ENCODE assay signal across 8 cellular contexts in the genomic region with DNA sequence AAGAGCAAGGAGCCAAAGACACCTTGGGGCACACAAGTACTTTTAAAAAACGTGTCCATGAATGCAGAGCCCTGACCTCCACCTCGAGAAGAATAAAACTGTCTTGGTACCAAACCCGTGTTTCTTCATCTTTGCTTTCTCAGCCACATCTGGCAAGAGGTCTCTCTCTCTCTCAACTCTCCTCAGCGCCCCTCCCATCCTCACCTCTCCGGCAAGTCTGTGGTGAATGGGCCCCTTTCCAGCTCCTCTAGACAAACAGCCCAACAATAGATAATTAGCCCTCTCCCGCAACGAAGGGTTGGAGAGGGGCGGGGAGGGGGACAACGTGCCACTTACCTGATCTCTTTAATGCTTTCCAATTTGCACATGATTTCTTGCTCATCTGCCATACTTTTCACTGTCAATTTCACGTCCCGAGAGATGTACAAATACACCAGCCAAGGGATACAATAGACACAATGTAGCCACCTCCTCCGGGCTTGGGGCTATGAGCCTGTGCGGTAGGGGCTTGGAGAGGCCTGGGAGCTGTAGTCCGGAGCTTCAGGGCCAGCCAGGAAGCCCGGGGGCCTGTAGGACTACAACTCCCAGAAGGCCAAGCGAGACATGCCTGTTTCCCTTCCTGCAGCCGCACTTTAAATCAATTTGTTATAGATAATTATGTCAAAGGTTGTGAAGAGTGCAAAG. TPM values are rescaled to one million over a fixed set of nuclear protein-coding genes. Genes with fewer than 3 reads are reported as not detected.
A peak's percentile ranks its signal among the peaks of the same experiment; 100 is the strongest.
DNase-seq lines count a peak whose midpoint lies in the region; ATAC-seq and TF ChIP-seq lines count a peak whose summit lies in the region.

A gene with protein sequence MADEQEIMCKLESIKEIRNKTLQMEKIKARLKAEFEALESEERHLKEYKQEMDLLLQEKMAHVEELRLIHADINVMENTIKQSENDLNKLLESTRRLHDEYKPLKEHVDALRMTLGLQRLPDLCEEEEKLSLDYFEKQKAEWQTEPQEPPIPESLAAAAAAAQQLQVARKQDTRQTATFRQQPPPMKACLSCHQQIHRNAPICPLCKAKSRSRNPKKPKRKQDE (minus strand): TSS at position 462 of the 684 bp plus-strand sequence. CDS start 73 bp downstream, at position 389.

- H3K36me3 Mint-ChIP-seq in WTC11 (peaks cover 29% of the 10 kb centered on the region), immature natural killer cell (no peaks in the 10 kb centered on the region)

- H3K9ac ChIP-seq in MM.1S (ENCODE audit: low read length) (peak within 1 kb of the TSS; percentile 44; the same call in 1 of the 2 replicates), smooth muscle cell (ENCODE audit: low read depth) (no peak within 1 kb of the TSS)

- 44% methylated on average over 17 of the region's 17 CpGs for WGBS in smooth muscle cell (ENCODE audit: low lambda C conversion rate)

- H3K4me3 ChIP-seq in H7 (ENCODE audit: insufficient read depth, low read depth, low read length) (peak within 1 kb of the TSS; percentile 66), MM.1S (ENCODE audit: low read length) (peak within 1 kb of the TSS; percentile 72), cardiac fibroblast (replicated peaks in 1 of 2; ENCODE audit: low read depth in 2 of 2, low read length in 2 of 2) (peak within 1 kb of the TSS; percentile 59 to 62), smooth muscle cell (peak within 1 kb of the TSS; percentile 67)

- H3K9me3 Mint-ChIP-seq in WTC11, result peaks cover 18% of the 10 kb centered on the region
- H3K9me3 Mint-ChIP-seq in immature natural killer cell, result no peaks in the 10 kb centered on the region

- H3F3A ChIP-seq in MM.1S (ENCODE audit: insufficient read depth, low read length) (no peaks in the 10 kb centered on the region), smooth muscle cell (ENCODE audit: low read depth) (no peaks in the 10 kb centered on the region)

- H3K27me3 ChIP-seq in H7 (ENCODE audit: control insufficient read depth, insufficient read depth, low read length) (no peaks in the 10 kb centered on the region), MM.1S (replicated peaks; ENCODE audit: insufficient read depth, low read length) (no peaks in the 10 kb centered on the region), smooth muscle cell (ENCODE audit: low read depth) (no peaks in the 10 kb centered on the region)

- H3K4me1 ChIP-seq in MM.1S (ENCODE audit: low read length) (peaks cover 11% of the 10 kb centered on the region; the same call in 1 of the 2 replicates), smooth muscle cell (ENCODE audit: low read depth) (no peaks in the 10 kb centered on the region)

- POLR2A ChIA-PET in WTC11 (lab: Charles Lee), result interaction anchor here (1.3 to 2.1 kb wide), 3 partner anchors 59 to 488 kb away, joined by 3 to 12 read pairs (median 3); a partner anchor contains a TSS

- H4K20me1 ChIP-seq in MM.1S (ENCODE audit: insufficient read depth, low read length), result no peaks in the 10 kb centered on the region
- no peaks in the 10 kb centered on the region for H4K20me1 ChIP-seq in smooth muscle cell (ENCODE audit: low read depth)

- H3K4me3 Mint-ChIP-seq in WTC11, result peak within 1 kb of the TSS; percentile 96
- H3K4me3 Mint-ChIP-seq in immature natural killer cell, result peak within 1 kb of the TSS; percentile 93 to 99 (median 94)

- H3K27ac ChIP-seq in MM.1S (ENCODE audit: low read length) (no peak within 1 kb of the TSS; the same call in 1 of the 2 replicates), smooth muscle cell (ENCODE audit: low read depth) (no peak within 1 kb of the TSS)

- H3K27me3 Mint-ChIP-seq in WTC11 (ENCODE audit: low read depth) (no peaks in the 10 kb centered on the region), immature natural killer cell (ENCODE audit: low read depth in 3 of 3) (peaks cover 0 to 2% (median 2%) of the 10 kb centered on the region in 3 donors)

- H3K79me2 ChIP-seq in MM.1S (ENCODE audit: low read length) (peaks cover 12% of the 10 kb centered on the region), smooth muscle cell (ENCODE audit: low read depth) (no peaks in the 10 kb centered on the region)

- H3K9me2 ChIP-seq in MM.1S (replicated peaks; ENCODE audit: insufficient read depth, low read length), result no peaks in the 10 kb centered on the region

- TF ChIP-seq CTCF in MM.1S (IDR thresholded peaks at IDR 0.05; ENCODE audit: low read length) (no peak), WTC11 (IDR thresholded peaks at IDR 0.05) (no peak), cardiac fibroblast (IDR thresholded peaks at IDR 0.05; ENCODE audit: low read depth, low read length) (no peak), smooth muscle cell (IDR thresholded peaks at IDR 0.05; ENCODE audit: borderline replicate concordance, insufficient read depth, poor library complexity, severe bottlenecking) (no peak)

- H3K4me1 Mint-ChIP-seq in WTC11 (peaks cover 10% of the 10 kb centered on the region), immature natural killer cell (peaks cover 17% of the 10 kb centered on the region in 2 donors)

- CTCF ChIA-PET in WTC11 (lab: Charles Lee), result interaction anchor here (0.8 to 1.9 kb wide), 5 partner anchors 44 to 476 kb away, joined by 3 to 6 read pairs (median 4); a partner anchor contains a TSS

- peak; percentile 99 for ATAC-seq in WTC11

- H3K27ac Mint-ChIP-seq in WTC11 (peak within 1 kb of the TSS; percentile 84; the same call in 1 of the 2 replicates), immature natural killer cell (peak within 1 kb of the TSS; percentile 54 to 83 (median 74))

- DNase-seq in EL (peak; percentile 74), H7 (peak; percentile 65), MM.1S (peak; percentile 69), WTC11 (ENCODE audit: low spot score) (peak; percentile 71), cardiac fibroblast (ENCODE audit: low read depth in 2 of 2) (peak; percentile 78 to 83), immature natural killer cell (peak; percentile 50 to 58 (median 53)), smooth muscle cell (lab: John Stamatoyannopoulos, UW; ENCODE audit: unreplicated experiment) (peak; percentile 6), NCI-H128 (lab: John Stamatoyannopoulos, UW; ENCODE audit: unreplicated experiment) (no peak)

- H3K36me3 ChIP-seq in H7 (replicated peaks; ENCODE audit: control insufficient read depth, insufficient read depth, low read length), result no peaks in the 10 kb centered on the region
- H3K36me3 ChIP-seq in MM.1S (replicated peaks; ENCODE audit: insufficient read depth, low read length), result no peaks in the 10 kb centered on the region
- H3K36me3 ChIP-seq in smooth muscle cell (ENCODE audit: low read depth), result no peaks in the 10 kb centered on the region

- H3K4me2 ChIP-seq in MM.1S (ENCODE audit: low read depth, low read length), result peak within 1 kb of the TSS; percentile 55
- peak within 1 kb of the TSS; percentile 86 for H3K4me2 ChIP-seq in smooth muscle cell

- no peaks in the 10 kb centered on the region for H3K9me3 ChIP-seq in MM.1S (replicated peaks; ENCODE audit: insufficient read depth, low read length)
- H3K9me3 ChIP-seq in smooth muscle cell (replicated peaks; ENCODE audit: low read depth), result no peaks in the 10 kb centered on the region

- H2AFZ ChIP-seq in MM.1S (ENCODE audit: low read length), result peak within 1 kb of the TSS; percentile 66
- peak within 1 kb of the TSS; percentile 80 for H2AFZ ChIP-seq in smooth muscle cell (ENCODE audit: low read depth)

TF ChIP-seq in WTC11, 78 proteins besides CTCF, POLR2A, EP300 and RAD21:
- TF ChIP-seq NR1H2 (CRISPR knock-in tag; IDR thresholded peaks at IDR 0.05) (no peak), ELF4 (CRISPR knock-in tag; IDR thresholded peaks at IDR 0.05; ENCODE audit: low read depth) (no peak), HMGA2 (CRISPR knock-in tag; IDR thresholded peaks at IDR 0.05) (no peak), ZBTB21 (CRISPR knock-in tag; IDR thresholded peaks at IDR 0.05; ENCODE audit: borderline replicate concordance) (no peak), CBFB (CRISPR knock-in tag; IDR thresholded peaks at IDR 0.05; ENCODE audit: low read depth) (no peak), NFE2L1 (CRISPR knock-in tag; IDR thresholded peaks at IDR 0.05) (no peak), FOXJ3 (CRISPR knock-in tag; IDR thresholded peaks at IDR 0.05; ENCODE audit: borderline replicate concordance) (no peak), IRF2 (CRISPR knock-in tag; IDR thresholded peaks at IDR 0.05; ENCODE audit: borderline replicate concordance, low read depth) (no peak), TP53 (CRISPR knock-in tag; IDR thresholded peaks at IDR 0.05) (no peak)
- TF ChIP-seq, protein P1, sequence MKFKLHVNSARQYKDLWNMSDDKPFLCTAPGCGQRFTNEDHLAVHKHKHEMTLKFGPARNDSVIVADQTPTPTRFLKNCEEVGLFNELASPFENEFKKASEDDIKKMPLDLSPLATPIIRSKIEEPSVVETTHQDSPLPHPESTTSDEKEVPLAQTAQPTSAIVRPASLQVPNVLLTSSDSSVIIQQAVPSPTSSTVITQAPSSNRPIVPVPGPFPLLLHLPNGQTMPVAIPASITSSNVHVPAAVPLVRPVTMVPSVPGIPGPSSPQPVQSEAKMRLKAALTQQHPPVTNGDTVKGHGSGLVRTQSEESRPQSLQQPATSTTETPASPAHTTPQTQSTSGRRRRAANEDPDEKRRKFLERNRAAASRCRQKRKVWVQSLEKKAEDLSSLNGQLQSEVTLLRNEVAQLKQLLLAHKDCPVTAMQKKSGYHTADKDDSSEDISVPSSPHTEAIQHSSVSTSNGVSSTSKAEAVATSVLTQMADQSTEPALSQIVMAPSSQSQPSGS (CRISPR knock-in tag; IDR thresholded peaks at IDR 0.05; ENCODE audit: borderline replicate concordance, low read depth), result no peak
- TF ChIP-seq, protein P2, sequence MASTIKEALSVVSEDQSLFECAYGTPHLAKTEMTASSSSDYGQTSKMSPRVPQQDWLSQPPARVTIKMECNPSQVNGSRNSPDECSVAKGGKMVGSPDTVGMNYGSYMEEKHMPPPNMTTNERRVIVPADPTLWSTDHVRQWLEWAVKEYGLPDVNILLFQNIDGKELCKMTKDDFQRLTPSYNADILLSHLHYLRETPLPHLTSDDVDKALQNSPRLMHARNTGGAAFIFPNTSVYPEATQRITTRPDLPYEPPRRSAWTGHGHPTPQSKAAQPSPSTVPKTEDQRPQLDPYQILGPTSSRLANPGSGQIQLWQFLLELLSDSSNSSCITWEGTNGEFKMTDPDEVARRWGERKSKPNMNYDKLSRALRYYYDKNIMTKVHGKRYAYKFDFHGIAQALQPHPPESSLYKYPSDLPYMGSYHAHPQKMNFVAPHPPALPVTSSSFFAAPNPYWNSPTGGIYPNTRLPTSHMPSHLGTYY (CRISPR knock-in tag; IDR thresholded peaks at IDR 0.05), result no peak

RNA-seq across cellular contexts. Expression of the gene that starts here (rescaled TPM):
- total RNA-seq in H7 (2014; rRNA removed; shearing (Covaris generic)), result 23.6 and 31.1 TPM in 2 replicates
- 23.7 to 25.7 TPM (median 25.2 TPM) in 3 replicates for total RNA-seq in WTC11 (2021)
- 1 to 10 TPM; 4.9 to 9.9 (median 6.3) TPM for polyA plus RNA-seq in immature natural killer cell
- 17.6 and 22.5 TPM in 2 replicates for total RNA-seq in smooth muscle cell
- polyA plus RNA-seq in smooth muscle cell, result 17.0 and 18.8 TPM in 2 replicates
